ENCODE assay signal across 25 cellular contexts in genomic region chr1:95085376-95085775, GRCh38. TPM values are rescaled to one million over a fixed set of nuclear protein-coding genes. Genes with fewer than 3 reads are reported as not detected.
"Had no signal": no experiment of that assay in that cellular context is flagged by ENCODE, and none has a peak within 500 bp of the region (broad histone marks: within the 10 kb centered on the region; RNA-seq: fewer than 3 reads in every experiment).

No MANE protein-coding gene starts in this region.

- H3K9me3 Mint-ChIP-seq: activated naive CD8-positive, alpha-beta T cell treated with anti-CD3 and anti-CD28 coated beads, Interleukin-2, amount 10 ng/mL, durations not matched to agents 7 days and 5 days; activated T-helper 1 cell treated with anti-CD3 and anti-CD28 coated beads, Interleukin-12 subunit alpha, Interleukin-12 subunit beta, Interleukin-2, Interleukin-4 antibody, amounts not matched to agents 30 ng/mL and 10 ng/mL and 1 ng/mL, durations not matched to agents 14 hours and 24 hours and 36 hours; natural killer cell had no signal

- H3K4me1 Mint-ChIP-seq: activated naive CD8-positive, alpha-beta T cell treated with anti-CD3 and anti-CD28 coated beads, Interleukin-2, amount 10 ng/mL, durations not matched to agents 7 days and 5 days; natural killer cell had no signal

- H3K27me3 ChIP-seq: esophagus muscularis mucosa, right lobe of liver, testis, transverse colon had no signal

- DNase-seq: activated CD4-positive, alpha-beta T cell treated with anti-CD3 and anti-CD28 coated beads for 48 hours; activated CD4-positive, alpha-beta T cell treated with anti-CD3 and anti-CD28 coated beads, Interleukin-2, amount 50 U/mL, for 48 hours; activated CD8-positive, alpha-beta memory T cell treated with anti-CD3 and anti-CD28 coated beads, Interleukin-2, amount 50 U/mL, for 4 hours; activated effector memory CD4-positive, alpha-beta T cell treated with anti-CD3 and anti-CD28 coated beads, Interleukin-2, amount 50 U/mL, for 16 hours; activated naive CD8-positive, alpha-beta T cell treated with anti-CD3 and anti-CD28 coated beads, Interleukin-2, amount 10 ng/mL, durations not matched to agents 7 days and 5 days; activated T-cell treated with anti-CD3 and anti-CD28 coated beads, Interleukin-2, amount 50 U/mL, for 1 hour; brain microvascular endothelial cell; cortex of kidney; foreskin melanocyte; mammary epithelial cell; natural killer cell; right lobe of liver; stimulated activated CD4-positive, alpha-beta T cell treated with anti-CD3 and anti-CD28 coated beads, Interleukin-2, amount 100 ng/mL, for 48 hours; stimulated activated naive CD4-positive, alpha-beta T cell treated with Interleukin-2 at 50 U/mL for 16 hours; T-helper 1 cell; testis; transverse colon had no signal

- FAIRE-seq: astrocyte, islet of Langerhans, TTC549 had no signal

- H3K27ac Mint-ChIP-seq: activated naive CD4-positive, alpha-beta T cell treated with anti-CD3 and anti-CD28 coated beads for 36 hours; activated naive CD8-positive, alpha-beta T cell treated with anti-CD3 and anti-CD28 coated beads, Interleukin-2, amount 10 ng/mL, durations not matched to agents 7 days and 5 days; activated T-helper 1 cell treated with anti-CD3 and anti-CD28 coated beads, Interleukin-12 subunit alpha, Interleukin-12 subunit beta, Interleukin-2, Interleukin-4 antibody, amounts not matched to agents 30 ng/mL and 10 ng/mL and 1 ng/mL, durations not matched to agents 14 hours and 24 hours and 36 hours; natural killer cell had no signal

- H3K4me3 ChIP-seq: esophagus muscularis mucosa, right lobe of liver, testis, transverse colon had no signal

- H3K36me3 Mint-ChIP-seq: activated naive CD8-positive, alpha-beta T cell treated with anti-CD3 and anti-CD28 coated beads, Interleukin-2, amount 10 ng/mL, durations not matched to agents 7 days and 5 days; natural killer cell had no signal

- H3K27ac ChIP-seq: brain microvascular endothelial cell, esophagus muscularis mucosa, testis, VCaP had no signal

- H3K4me1 ChIP-seq: testis had no signal

- H3K9me3 ChIP-seq: esophagus muscularis mucosa, right lobe of liver, testis, transverse colon had no signal

- H3K4me3 Mint-ChIP-seq: activated naive CD4-positive, alpha-beta T cell treated with anti-CD3 and anti-CD28 coated beads for 36 hours; activated naive CD8-positive, alpha-beta T cell treated with anti-CD3 and anti-CD28 coated beads, Interleukin-2, amount 10 ng/mL, durations not matched to agents 7 days and 5 days; activated T-helper 1 cell treated with anti-CD3 and anti-CD28 coated beads, Interleukin-12 subunit alpha, Interleukin-12 subunit beta, Interleukin-2, Interleukin-4 antibody, amounts not matched to agents 30 ng/mL and 10 ng/mL and 1 ng/mL, durations not matched to agents 14 hours and 24 hours and 36 hours; natural killer cell had no signal

- H3K36me3 ChIP-seq: brain microvascular endothelial cell, esophagus muscularis mucosa, right lobe of liver, transverse colon had no signal

RNA-seq across cellular contexts. Expression of gene TLCD4, which starts 31.8 kb away (rescaled TPM):
- total RNA-seq: activated T-helper 1 cell treated with anti-CD3 and anti-CD28 coated beads, Interleukin-12 subunit alpha, Interleukin-12 subunit beta, Interleukin-2, Interleukin-4 antibody, amounts not matched to agents 30 ng/mL and 10 ng/mL and 1 ng/mL, durations not matched to agents 14 hours and 24 hours and 36 hours; glomerular endothelial cell had no signal
